In genomic region chr14:94058674-94059138, GRCh38 we compare ENCODE assay signal across 1 cellular context.
TF ChIP-seq lines count a peak whose summit lies in the region.

No MANE protein-coding gene starts in this region.

TF ChIP-seq in HepG2, 621 proteins besides CTCF, POLR2A, EP300 and RAD21 (continued from another document and continues in another):
- TF ChIP-seq ARID5B (CRISPR knock-in tag; IDR thresholded peaks at IDR 0.05): peak; percentile 71
- 0 out of 2 replicates have a peak, but pooled peaks have one; percentile 38 for TF ChIP-seq CBX5 (CRISPR knock-in tag; IDR thresholded peaks at IDR 0.05; ENCODE audit: borderline replicate concordance)
- TF ChIP-seq MAFF (IDR thresholded peaks at IDR 0.05; ENCODE audit: low read depth, low read length): no peak
- TF ChIP-seq ELF1 (CRISPR knock-in tag; IDR thresholded peaks at IDR 0.05): no peak
- TF ChIP-seq GMEB2 (CRISPR knock-in tag; IDR thresholded peaks at IDR 0.05; ENCODE audit: low read depth): no peak
- TF ChIP-seq AHDC1 (CRISPR knock-in tag; IDR thresholded peaks at IDR 0.05; ENCODE audit: borderline replicate concordance): peak; percentile 79; the same call in 1 of the 2 replicates
- no peak for TF ChIP-seq ATF7 (IDR thresholded peaks at IDR 0.05)
- TF ChIP-seq ATF7 (CRISPR knock-in tag; IDR thresholded peaks at IDR 0.05): no peak
- peak; percentile 51; the same call in 1 of the 2 replicates for TF ChIP-seq ATF1 (CRISPR knock-in tag; IDR thresholded peaks at IDR 0.05)
- TF ChIP-seq BCLAF1 (IDR thresholded peaks at IDR 0.05): no peak
- TF ChIP-seq ARID2 (CRISPR knock-in tag; IDR thresholded peaks at IDR 0.05; ENCODE audit: borderline replicate concordance): no peak
- no peak for TF ChIP-seq PAF1 (CRISPR knock-in tag; IDR thresholded peaks at IDR 0.05)
- TF ChIP-seq ZNF572 (CRISPR knock-in tag; IDR thresholded peaks at IDR 0.05): no peak
- peak; percentile 84 for TF ChIP-seq TCF7 (IDR thresholded peaks at IDR 0.05; ENCODE audit: low read depth)
- no peak for TF ChIP-seq ZNF770 (CRISPR knock-in tag; IDR thresholded peaks at IDR 0.05)
- 0 out of 2 replicates have a peak, but pooled peaks have one; percentile 5 for TF ChIP-seq FOSL2 (CRISPR knock-in tag; IDR thresholded peaks at IDR 0.05)
- TF ChIP-seq ZBTB10 (CRISPR knock-in tag; IDR thresholded peaks at IDR 0.05; ENCODE audit: borderline replicate concordance): no peak
- no peak for TF ChIP-seq ZNF44 (CRISPR knock-in tag; IDR thresholded peaks at IDR 0.05)
- TF ChIP-seq NR3C1 (CRISPR knock-in tag; IDR thresholded peaks at IDR 0.05): no peak
- TF ChIP-seq FOXA3 (CRISPR knock-in tag; IDR thresholded peaks at IDR 0.05): peak; percentile 90
- TF ChIP-seq TEAD2 (CRISPR knock-in tag; IDR thresholded peaks at IDR 0.05): no peak
- TF ChIP-seq ZNF503 (CRISPR knock-in tag; IDR thresholded peaks at IDR 0.05): peak; percentile 45; the same call in 1 of the 2 replicates
- TF ChIP-seq HDAC2 (CRISPR knock-in tag; IDR thresholded peaks at IDR 0.05): peak; percentile 68
- TF ChIP-seq HMG20A (CRISPR knock-in tag; IDR thresholded peaks at IDR 0.05; ENCODE audit: borderline replicate concordance): 0 out of 2 replicates have a peak, but pooled peaks have one; percentile 63
- TF ChIP-seq KLF15 (CRISPR knock-in tag; IDR thresholded peaks at IDR 0.05; ENCODE audit: borderline replicate concordance): no peak
- no peak; the same call in 1 of the 2 replicates for TF ChIP-seq GMEB1 (CRISPR knock-in tag; IDR thresholded peaks at IDR 0.05; ENCODE audit: borderline replicate concordance)
- TF ChIP-seq MAX (IDR thresholded peaks at IDR 0.05): peak; percentile 42
- no peak for TF ChIP-seq KDM5A (IDR thresholded peaks at IDR 0.05; ENCODE audit: borderline replicate concordance, low read length)
- peak; percentile 63; the same call in 1 of the 2 replicates for TF ChIP-seq HOXA3 (CRISPR knock-in tag; IDR thresholded peaks at IDR 0.05)
- no peak for TF ChIP-seq ZMAT3 (CRISPR knock-in tag; conservative IDR thresholded peaks at IDR 0.05)
- 0 out of 2 replicates have a peak, but pooled peaks have one; percentile 19 for TF ChIP-seq MTERF4 (CRISPR knock-in tag; IDR thresholded peaks at IDR 0.05)
- no peak for TF ChIP-seq NFRKB (IDR thresholded peaks at IDR 0.05)
